ENCODE assay signal across 34 cellular contexts in genomic region chr7:106457678-106458077, GRCh38.
"Had no signal": no experiment of that assay in that cellular context is flagged by ENCODE, and none has a peak within 500 bp of the region (broad histone marks: within the 10 kb centered on the region; RNA-seq: fewer than 3 reads in every experiment).

No MANE protein-coding gene starts in this region.

- H3K4me3 ChIP-seq: adrenal gland, ascending aorta, body of pancreas, breast epithelium, cardiac muscle cell had no signal

- H3K9me3 ChIP-seq: adrenal gland, ascending aorta, body of pancreas, breast epithelium had no signal

- DNase-seq: activated effector memory CD4-positive, alpha-beta T cell treated with anti-CD3 and anti-CD28 coated beads, Interleukin-2, amount 50 U/mL, for 16 hours; activated effector memory CD4-positive, alpha-beta T cell treated with Interleukin-2 at 50 U/mL for 16 hours; activated gamma-delta T cell; activated gamma-delta T cell treated with Interleukin-2 at 50 U/mL for 16 hours; activated naive CD4-positive, alpha-beta T cell; activated naive CD4-positive, alpha-beta T cell treated with anti-CD3 and anti-CD28 coated beads for 36 hours; activated naive CD4-positive, alpha-beta T cell treated with anti-CD3 and anti-CD28 coated beads, Interleukin-2, amount 10 ng/mL, durations not matched to agents 7 days and 5 days; activated naive CD4-positive, alpha-beta T cell treated with anti-CD3 and anti-CD28 coated beads, Interleukin-2, amount 50 U/mL, for 16 hours; activated naive CD4-positive, alpha-beta T cell treated with Interleukin-2 at 50 U/mL for 16 hours; activated naive CD8-positive, alpha-beta T cell treated with anti-CD3 and anti-CD28 coated beads for 36 hours; activated naive CD8-positive, alpha-beta T cell treated with anti-CD3 and anti-CD28 coated beads, Interleukin-2, amount 10 ng/mL, durations not matched to agents 7 days and 5 days; activated naive CD8-positive, alpha-beta T cell treated with anti-CD3 and anti-CD28 coated beads, Interleukin-2, amount 50 U/mL, for 24 hours; activated T-cell treated with anti-CD3 and anti-CD28 coated beads, Interleukin-2, amount 50 U/mL, for 1 hour; activated T-cell treated with anti-CD3 and anti-CD28 coated beads, Interleukin-2, amount 50 U/mL, for 24 hours; activated T-cell treated with anti-CD3 and anti-CD28 coated beads, Interleukin-2, amount 50 U/mL, for 4 hours; activated T-cell treated with anti-CD3 and anti-CD28 coated beads, Interleukin-2, amount 50 U/mL, for 48 hours; activated T-cell treated with anti-CD3 and anti-CD28 coated beads, Interleukin-2, amount 50 U/mL, for 72 hours; adrenal gland; amniotic stem cell; amygdala; anterior cingulate cortex; aorta; body of pancreas; brain microvascular endothelial cell; caudate nucleus; central memory CD4-positive, alpha-beta T cell; cerebellar nuclear complex had no signal

- H3K4me1 ChIP-seq: ascending aorta, breast epithelium had no signal

- H3K27me3 ChIP-seq: adrenal gland, ascending aorta, body of pancreas, brain microvascular endothelial cell, breast epithelium, cardiac muscle cell had no signal

- H3K27ac ChIP-seq: adrenal gland, ascending aorta, brain microvascular endothelial cell, breast epithelium, cardiac muscle cell had no signal

- ATAC-seq: activated naive CD4-positive, alpha-beta T cell treated with anti-CD3 and anti-CD28 coated beads, Interleukin-2, amount 50 U/mL, for 72 hours; activated naive CD8-positive, alpha-beta T cell treated with anti-CD3 and anti-CD28 coated beads, Interleukin-2, amount 50 U/mL, for 24 hours; activated T-cell treated with anti-CD3 and anti-CD28 coated beads, Interleukin-2, amount 50 U/mL, for 4 hours; activated T-cell treated with anti-CD3 and anti-CD28 coated beads, Interleukin-2, amount 50 U/mL, for 72 hours; activated T-helper 17 cell treated with anti-CD3 and anti-CD28 coated beads, Interleukin-2, amount 50 U/mL, for 72 hours; body of pancreas had no signal

- FAIRE-seq: astrocyte, bronchial epithelial cell had no signal

- H3K36me3 ChIP-seq: adrenal gland, ascending aorta, brain microvascular endothelial cell, breast epithelium, cardiac muscle cell had no signal
